In the genomic region with DNA sequence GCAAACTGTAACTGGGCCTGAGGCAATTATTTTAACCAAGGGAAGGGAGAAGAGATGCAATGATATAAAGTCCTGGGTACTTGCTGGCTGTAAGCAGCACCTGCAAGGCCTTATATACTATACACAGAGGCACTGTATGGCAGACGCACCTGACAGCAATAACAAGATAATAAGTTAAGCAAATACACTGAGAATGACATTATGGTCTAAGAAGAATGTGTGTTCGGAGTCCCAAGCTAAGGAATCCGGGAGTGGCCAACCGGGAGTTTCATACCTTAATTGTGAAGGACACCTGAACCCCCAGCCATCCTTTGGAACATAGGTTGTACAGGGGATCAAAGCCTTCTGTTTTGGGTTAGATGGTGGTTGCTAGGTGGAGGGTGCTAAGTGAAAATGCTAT, we compare ENCODE assay signal across 29 cellular contexts. TPM values are rescaled to one million over a fixed set of nuclear protein-coding genes. Genes with fewer than 3 reads are reported as not detected.
"Had no signal": no experiment of that assay in that cellular context is flagged by ENCODE, and none has a peak within 500 bp of the region (broad histone marks: within the 10 kb centered on the region; RNA-seq: fewer than 3 reads in every experiment).

No MANE protein-coding gene starts in this region.

- DNase-seq: activated B cell treated with CpG ODN at 0.5 μM for 24 hours; activated CD4-positive, alpha-beta T cell treated with anti-CD3 and anti-CD28 coated beads for 1 hour; activated CD4-positive, alpha-beta T cell treated with anti-CD3 and anti-CD28 coated beads, Interleukin-2, amount 50 U/mL, for 48 hours; activated CD8-positive, alpha-beta memory T cell treated with anti-CD3 and anti-CD28 coated beads, Interleukin-2, amount 10 ng/mL, durations not matched to agents 7 days and 5 days; activated effector memory CD4-positive, alpha-beta T cell treated with anti-CD3 and anti-CD28 coated beads, Interleukin-2, amount 50 U/mL, for 16 hours; activated naive CD4-positive, alpha-beta T cell treated with Interleukin-2 at 50 U/mL for 16 hours; activated T-cell treated with anti-CD3 and anti-CD28 coated beads, Interleukin-2, amount 50 U/mL, for 24 hours; brain microvascular endothelial cell; MG63; MV-4-11; NCI-H1092 treated with DMSO at 0.1 percent for 48 hours; NCI-H1417 treated with DMSO at 0.1 percent for 48 hours; NCI-H1694 treated with DMSO at 0.1 percent for 48 hours; NCI-H2029 treated with DMSO at 0.1 percent for 48 hours; NCI-H446; NCI-H524; Peyer's patch; SHP77; SW 1271; T-helper 9 cell had no signal

- H3K36me3 ChIP-seq: brain microvascular endothelial cell, cardiac muscle cell, MG63, Peyer's patch, SJSA1 had no signal

- H3K27me3 Mint-ChIP-seq: activated naive CD8-positive, alpha-beta T cell had no signal

- H3K27me3 ChIP-seq: brain microvascular endothelial cell, cardiac muscle cell, MG63, Peyer's patch, SJSA1 had no signal

- H3K9ac ChIP-seq: KMS-11 had no signal

- H3K4me3 Mint-ChIP-seq: activated B cell treated with CpG ODN at 0.5 μM for 24 hours; activated CD4-positive, alpha-beta T cell treated with anti-CD3 and anti-CD28 coated beads, Interleukin-2, amount 10 ng/mL, durations not matched to agents 24 days and 14 days; activated CD8-positive, alpha-beta memory T cell treated with anti-CD3 and anti-CD28 coated beads, Interleukin-2, amount 10 ng/mL, durations not matched to agents 7 days and 5 days; activated naive CD8-positive, alpha-beta T cell; activated T-cell treated with anti-CD3 and anti-CD28 coated beads, Interleukin-2, amount 50 U/mL, for 24 hours; activated T-helper 1 cell treated with anti-CD3 and anti-CD28 coated beads, Interleukin-12 subunit alpha, Interleukin-12 subunit beta, Interleukin-2, Interleukin-4 antibody, amounts not matched to agents 30 ng/mL and 10 ng/mL and 1 ng/mL, durations not matched to agents 14 hours and 24 hours and 36 hours; T-helper 1 cell treated with Interleukin-12 subunit alpha and Interleukin-12 subunit beta and Interleukin-4 antibody, amounts not matched to agents 30 μg/mL and 1 μg/mL, for 36 hours had no signal

- H3K4me2 ChIP-seq: KMS-11 had no signal

- H3K36me3 Mint-ChIP-seq: activated CD8-positive, alpha-beta memory T cell treated with anti-CD3 and anti-CD28 coated beads, Interleukin-2, amount 10 ng/mL, durations not matched to agents 7 days and 5 days; activated naive CD8-positive, alpha-beta T cell had no signal

- H3K9me3 ChIP-seq: MG63, Peyer's patch, SJSA1 had no signal

- H3K9me3 Mint-ChIP-seq: activated B cell treated with CpG ODN at 0.5 μM for 24 hours; activated CD4-positive, alpha-beta T cell treated with anti-CD3 and anti-CD28 coated beads, Interleukin-2, amount 10 ng/mL, durations not matched to agents 24 days and 14 days; activated T-cell treated with anti-CD3 and anti-CD28 coated beads, Interleukin-2, amount 50 U/mL, for 24 hours; activated T-helper 1 cell treated with anti-CD3 and anti-CD28 coated beads, Interleukin-12 subunit alpha, Interleukin-12 subunit beta, Interleukin-2, Interleukin-4 antibody, amounts not matched to agents 30 ng/mL and 10 ng/mL and 1 ng/mL, durations not matched to agents 14 hours and 24 hours and 36 hours; T-helper 1 cell treated with Interleukin-12 subunit alpha and Interleukin-12 subunit beta and Interleukin-4 antibody, amounts not matched to agents 30 μg/mL and 1 μg/mL, for 36 hours had no signal

- H3K27ac ChIP-seq: brain microvascular endothelial cell, cardiac muscle cell, KMS-11, Peyer's patch, RWPE1, SJSA1 had no signal

- H3K4me1 ChIP-seq: SJSA1 had no signal

- H3K27ac Mint-ChIP-seq: activated B cell treated with CpG ODN at 0.5 μM for 24 hours; activated CD4-positive, alpha-beta T cell treated with anti-CD3 and anti-CD28 coated beads, Interleukin-2, amount 10 ng/mL, durations not matched to agents 24 days and 14 days; activated CD8-positive, alpha-beta memory T cell treated with anti-CD3 and anti-CD28 coated beads, Interleukin-2, amount 10 ng/mL, durations not matched to agents 7 days and 5 days; activated naive CD8-positive, alpha-beta T cell; activated T-cell treated with anti-CD3 and anti-CD28 coated beads, Interleukin-2, amount 50 U/mL, for 24 hours; activated T-helper 1 cell treated with anti-CD3 and anti-CD28 coated beads, Interleukin-12 subunit alpha, Interleukin-12 subunit beta, Interleukin-2, Interleukin-4 antibody, amounts not matched to agents 30 ng/mL and 10 ng/mL and 1 ng/mL, durations not matched to agents 14 hours and 24 hours and 36 hours; T-helper 1 cell treated with Interleukin-12 subunit alpha and Interleukin-12 subunit beta and Interleukin-4 antibody, amounts not matched to agents 30 μg/mL and 1 μg/mL, for 36 hours had no signal

- ATAC-seq: activated CD8-positive, alpha-beta memory T cell treated with anti-CD3 and anti-CD28 coated beads, Interleukin-2, amount 10 ng/mL, durations not matched to agents 7 days and 5 days; SK-N-SH treated with all-trans-retinoic acid at 6 μM for 48 hours had no signal

- H3K4me3 ChIP-seq: cardiac muscle cell, MG63, Peyer's patch, SJSA1 had no signal

RNA-seq across cellular contexts. Expression of a gene that starts 13.7 kb away (rescaled TPM):
- total RNA-seq: activated B cell treated with CpG ODN at 0.5 μM for 24 hours; activated CD4-positive, alpha-beta T cell treated with anti-CD3 and anti-CD28 coated beads, Interleukin-2, amount 10 ng/mL, durations not matched to agents 24 days and 14 days; activated CD8-positive, alpha-beta memory T cell treated with anti-CD3 and anti-CD28 coated beads, Interleukin-2, amount 10 ng/mL, durations not matched to agents 7 days and 5 days; activated T-helper 1 cell treated with anti-CD3 and anti-CD28 coated beads, Interleukin-12 subunit alpha, Interleukin-12 subunit beta, Interleukin-2, Interleukin-4 antibody, amounts not matched to agents 30 ng/mL and 10 ng/mL and 1 ng/mL, durations not matched to agents 14 hours and 24 hours and 36 hours; cardiac muscle cell; Peyer's patch; SJSA1 had no signal
- polyA plus RNA-seq: cardiac muscle cell had no signal

RNA-seq across cellular contexts. Expression of a gene that starts 59.9 kb away (rescaled TPM):
- total RNA-seq: activated B cell treated with CpG ODN at 0.5 μM for 24 hours; activated CD4-positive, alpha-beta T cell treated with anti-CD3 and anti-CD28 coated beads, Interleukin-2, amount 10 ng/mL, durations not matched to agents 24 days and 14 days; activated T-helper 1 cell treated with anti-CD3 and anti-CD28 coated beads, Interleukin-12 subunit alpha, Interleukin-12 subunit beta, Interleukin-2, Interleukin-4 antibody, amounts not matched to agents 30 ng/mL and 10 ng/mL and 1 ng/mL, durations not matched to agents 14 hours and 24 hours and 36 hours had no signal
